In genomic region chr1:72278461-72278860, GRCh38 we compare ENCODE assay signal across 1 cellular context.
TF ChIP-seq lines count a peak whose summit lies in the region.

No MANE protein-coding gene starts in this region.

TF ChIP-seq in neural cell, 6 proteins besides CTCF, POLR2A, EP300 and RAD21 (continued from another document):
- TF ChIP-seq REST (IDR thresholded peaks at IDR 0.05; ENCODE audit: borderline replicate concordance), result no peak
- TF ChIP-seq MXI1 (conservative IDR thresholded peaks at IDR 0.05; ENCODE audit: poor library complexity, severe bottlenecking), result no peak
- TF ChIP-seq SMC3 (conservative IDR thresholded peaks at IDR 0.05; ENCODE audit: poor library complexity), result no peak
- TF ChIP-seq EZH2 (IDR thresholded peaks at IDR 0.05; ENCODE audit: borderline replicate concordance, insufficient read depth, low read length, poor library complexity, severe bottlenecking), result no peak
- TF ChIP-seq POLR2AphosphoS5 (IDR thresholded peaks at IDR 0.05), result no peak
